8 cellular contexts compared by ENCODE assay signal in genomic region chr3:11601446-11602241, GRCh38. TPM values are rescaled to one million over a fixed set of nuclear protein-coding genes. Genes with fewer than 3 reads are reported as not detected.
DNase-seq lines count a peak whose midpoint lies in the region; ATAC-seq and TF ChIP-seq lines count a peak whose summit lies in the region.

No MANE protein-coding gene starts in this region.

- DNase-seq in GM13977 (ENCODE audit: low spot score) (peak; percentile 82), M059J (ENCODE audit: low read depth) (peak; percentile 71), dorsolateral prefrontal cortex (peak in 3 of 10 donors; percentile 42 to 62 (median 50)), occipital lobe (lab: John Stamatoyannopoulos, UW) (peak; percentile 13), NCI-H446 treated with DMSO at 0.1 percent for 48 hours (lab: John Stamatoyannopoulos, UW) (no peak), HPDE6-E6E7 (ENCODE audit: extremely low spot score) (no peak), RKO (ENCODE audit: low spot score) (no peak)

- no peaks in the 10 kb centered on the region for H3K27me3 ChIP-seq in dorsolateral prefrontal cortex

- TF ChIP-seq CTCF in GM13977 (IDR thresholded peaks at IDR 0.05; ENCODE audit: extremely low read depth, insufficient read depth, missing control alignments) = no peak
- no peak for TF ChIP-seq CTCF in dorsolateral prefrontal cortex (IDR thresholded peaks at IDR 0.05 in 54 of 56, conservative IDR thresholded peaks at IDR 0.05 in 2 of 56; ENCODE audit: low read depth in 1 of 56, partially characterized antibody in 56 of 56)

- peak overlapping the region in 3 of 59 donors; percentile 6 to 33 (median 16) for H3K4me3 ChIP-seq in dorsolateral prefrontal cortex

- intact Hi-C loops in dorsolateral prefrontal cortex (cut with DNase I) = no loop called here

- in situ Hi-C loops in GM13977 (cut with MboI; ENCODE audit: low pct_unique_long_range_greater_than_20kb, low sequenced_read_pairs, unreplicated experiment) = no loop called here

- ATAC-seq in GM21825 (IDR thresholded peaks at IDR 0.05; ENCODE audit: unreplicated experiment) = peak; percentile 92

- H3K27ac ChIP-seq in dorsolateral prefrontal cortex = peak overlapping the region; percentile 44 to 95 (median 85)

RNA-seq across cellular contexts. Expression of gene VGLL4, which starts 42.1 kb away (rescaled TPM):
- total RNA-seq in M059J (2014; rRNA removed; shearing (Covaris generic)) = 28.9 and 36.1 TPM in 2 replicates
- 10 to 100 TPM; 41.2 to 97.0 (median 59.1) TPM for total RNA-seq in dorsolateral prefrontal cortex
- total RNA-seq in occipital lobe = 86.1 TPM

Comparison
In these comparisons a context has a peak if more than half of its experiments do, and no peak if none do; other contexts are left out.
1. DNase-seq: peak in GM13977 (single experiment), M059J (single experiment) and occipital lobe (single experiment); none in NCI-H446 treated with DMSO at 0.1 percent for 48 hours (single experiment), HPDE6-E6E7 (single experiment) and RKO (single experiment).